ENCODE assay signal across 9 cellular contexts in the genomic region with DNA sequence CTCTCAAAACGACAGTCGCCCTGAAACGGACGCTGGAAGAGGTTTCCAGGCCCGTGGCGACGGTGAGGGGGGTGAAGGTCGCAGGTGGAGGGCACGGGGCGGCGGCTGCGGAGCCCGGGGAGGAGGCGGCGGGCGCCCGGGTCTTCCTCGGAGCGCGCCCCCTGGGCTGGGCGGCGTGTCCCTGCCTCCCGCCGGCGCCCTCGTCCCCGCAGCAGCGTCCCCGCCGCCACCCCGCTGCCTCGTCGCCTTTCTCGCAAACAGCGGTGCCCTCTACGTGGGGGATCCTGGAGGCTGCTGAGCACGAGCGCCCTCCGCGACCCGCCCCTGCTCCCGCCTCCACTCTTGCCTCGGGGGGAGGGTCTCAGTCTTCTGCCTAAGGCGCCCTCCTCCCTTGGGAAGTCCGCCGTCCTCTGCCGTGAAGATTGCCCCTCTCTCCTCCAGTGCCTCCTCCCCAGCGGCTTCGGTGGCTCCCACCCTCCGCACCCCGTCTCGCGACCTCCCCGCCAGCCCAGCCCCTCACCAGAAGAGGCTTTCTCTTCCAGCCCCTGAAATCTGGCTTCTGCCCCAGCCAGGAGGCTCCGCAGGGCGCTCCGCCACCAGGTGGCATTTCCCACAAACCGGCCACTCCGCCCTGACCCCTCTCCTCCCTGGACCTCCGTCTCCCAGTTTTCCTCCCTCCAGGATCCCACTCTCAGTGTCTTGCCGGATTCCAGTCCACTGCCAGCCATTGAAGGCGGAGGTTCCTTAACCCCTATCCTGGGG.
A peak's percentile ranks its signal among the peaks of the same experiment; 100 is the strongest.
DNase-seq lines count a peak whose midpoint lies in the region; ATAC-seq and TF ChIP-seq lines count a peak whose summit lies in the region.
"Had no signal": no experiment of that assay in that cellular context is flagged by ENCODE, and none has a peak within 500 bp of the region (broad histone marks: within the 10 kb centered on the region; RNA-seq: fewer than 3 reads in every experiment).

No MANE protein-coding gene starts in this region.

- peak overlapping the region; percentile 50 for H3K4me3 Mint-ChIP-seq in activated CD4-positive, alpha-beta memory T cell treated with anti-CD3 and anti-CD28 coated beads for 36 hours

- peak overlapping the region; percentile 70 for H3K4me3 ChIP-seq in trophoblast cell (ENCODE audit: low read depth, low read length)

- H3K36me3 ChIP-seq in ES-I3 (ENCODE audit: insufficient read depth, low read length) (no peaks in the 10 kb centered on the region), trophoblast cell (ENCODE audit: control insufficient read depth in 1 of 2, insufficient read depth in 2 of 2, low read length in 2 of 2) (no peaks in the 10 kb centered on the region)

- H3K27ac Mint-ChIP-seq in activated CD4-positive, alpha-beta memory T cell treated with anti-CD3 and anti-CD28 coated beads for 36 hours = no peak overlapping the region

- no peak overlapping the region for H3K14ac ChIP-seq in trophoblast cell (ENCODE audit: low read length)

- no peaks in the 10 kb centered on the region for H3K79me2 ChIP-seq in trophoblast cell (ENCODE audit: control insufficient read depth, insufficient read depth, low read length, poor library complexity)

- POLR2A ChIA-PET in activated CD4-positive, alpha-beta memory T cell treated with anti-CD3 and anti-CD28 coated beads for 36 hours (lab: Charles Lee) = interaction anchor here (0.5 kb wide), 1 partner anchor 41 kb away, joined by 7 read pairs; no protein-coding TSS in a partner anchor

- WGBS in trophoblast cell (ENCODE audit: extremely low coverage, insufficient coverage, insufficient read length) = no CpG with 5 or more reads among the region's 62 CpGs

- H4K12ac ChIP-seq in trophoblast cell (ENCODE audit: low read depth, low read length) = no peak overlapping the region

- peak overlapping the region; percentile 4 for H2AFZ ChIP-seq in trophoblast cell (ENCODE audit: insufficient read depth, low read length, poor library complexity)

- intact Hi-C loops in activated CD4-positive, alpha-beta memory T cell treated with anti-CD3 and anti-CD28 coated beads for 36 hours (cut with micrococcal nuclease) = no loop called here
- intact Hi-C loops in left colon (cut with DNase I, micrococcal nuclease) = no loop called here

- H2BK120ac ChIP-seq in trophoblast cell (ENCODE audit: insufficient read depth, low read length, poor library complexity) = no peak overlapping the region

- H3K4ac ChIP-seq in trophoblast cell (ENCODE audit: low read depth, low read length) = no peak overlapping the region

- H3K9ac ChIP-seq in ES-I3 (ENCODE audit: low read depth, low read length) (peak overlapping the region; percentile 65), trophoblast cell (ENCODE audit: low read length) (no peak overlapping the region)

- H3K27me3 ChIP-seq in foreskin keratinocyte (peaks cover 5% of the 10 kb centered on the region), trophoblast cell (ENCODE audit: insufficient read depth, low read length) (no peaks in the 10 kb centered on the region)

- ATAC-seq in foreskin keratinocyte (peak; percentile 1), HG03175 (IDR thresholded peaks at IDR 0.05; ENCODE audit: unreplicated experiment) (no peak), HG02759 (IDR thresholded peaks at IDR 0.05; ENCODE audit: unreplicated experiment) (no peak), left colon (no peak)

- peak; percentile 17 for DNase-seq in activated CD4-positive, alpha-beta memory T cell treated with anti-CD3 and anti-CD28 coated beads for 36 hours
- DNase-seq in foreskin keratinocyte (no peak), trophoblast cell (peak in 1 of 2 donors; percentile 19), NCI-H1105 treated with DMSO at 0.1 percent for 48 hours (lab: John Stamatoyannopoulos, UW) (no peak), left colon (no peak)
- DNase-seq: GOT3 had no signal

- peaks cover 16% of the 10 kb centered on the region for H3K4me1 Mint-ChIP-seq in activated CD4-positive, alpha-beta memory T cell treated with anti-CD3 and anti-CD28 coated beads for 36 hours (ENCODE audit: low read depth)

- H3K27ac ChIP-seq in foreskin keratinocyte (no peak overlapping the region), trophoblast cell (ENCODE audit: low read depth, low read length) (no peak overlapping the region)

- no peak overlapping the region for H2AK5ac ChIP-seq in trophoblast cell (ENCODE audit: low read length)

- CTCF ChIA-PET in activated CD4-positive, alpha-beta memory T cell treated with anti-CD3 and anti-CD28 coated beads for 36 hours (lab: Charles Lee) = no interaction called here

- no peaks in the 10 kb centered on the region for H3K79me1 ChIP-seq in trophoblast cell (ENCODE audit: low read length)

- no peaks in the 10 kb centered on the region for H3K9me3 ChIP-seq in ES-I3 (ENCODE audit: control insufficient read depth, insufficient read depth, low read length)
- no peaks in the 10 kb centered on the region for H3K9me3 ChIP-seq in trophoblast cell (ENCODE audit: insufficient read depth, low read depth, low read length)

- no peak overlapping the region for H2BK5ac ChIP-seq in trophoblast cell (ENCODE audit: low read depth, low read length, poor library complexity)

- H3K9me3 Mint-ChIP-seq in activated CD4-positive, alpha-beta memory T cell treated with anti-CD3 and anti-CD28 coated beads for 36 hours = no peaks in the 10 kb centered on the region

- H3K36me3 Mint-ChIP-seq in activated CD4-positive, alpha-beta memory T cell treated with anti-CD3 and anti-CD28 coated beads for 36 hours = no peaks in the 10 kb centered on the region

- H3K4me1 ChIP-seq in ES-I3 (ENCODE audit: insufficient read depth, low read length) = peaks cover 19% of the 10 kb centered on the region
- H3K4me1 ChIP-seq in foreskin keratinocyte = no peaks in the 10 kb centered on the region
- H3K4me1 ChIP-seq in trophoblast cell (ENCODE audit: control insufficient read depth in 1 of 2, insufficient read depth in 2 of 2, low read length in 2 of 2) = peaks cover 8 to 10% of the 10 kb centered on the region in 2 experiments

- H3K4me2 ChIP-seq in trophoblast cell (ENCODE audit: low read length) = peak overlapping the region; percentile 87

- H4K91ac ChIP-seq in trophoblast cell (ENCODE audit: low read depth, low read length) = no peak overlapping the region

- no peaks in the 10 kb centered on the region for H3K27me3 Mint-ChIP-seq in activated CD4-positive, alpha-beta memory T cell treated with anti-CD3 and anti-CD28 coated beads for 36 hours

- H4K8ac ChIP-seq in trophoblast cell (ENCODE audit: low read depth, low read length) = no peak overlapping the region

- H3K18ac ChIP-seq in trophoblast cell (ENCODE audit: low read length) = no peak overlapping the region

- no peak overlapping the region for H3K23ac ChIP-seq in trophoblast cell (ENCODE audit: low read length)

- peak; percentile 16 for TF ChIP-seq CTCF in foreskin keratinocyte (conservative IDR thresholded peaks at IDR 0.05)

- H2BK12ac ChIP-seq in trophoblast cell (ENCODE audit: low read length) = no peak overlapping the region
